1 cellular context compared by ENCODE assay signal in the genomic region with DNA sequence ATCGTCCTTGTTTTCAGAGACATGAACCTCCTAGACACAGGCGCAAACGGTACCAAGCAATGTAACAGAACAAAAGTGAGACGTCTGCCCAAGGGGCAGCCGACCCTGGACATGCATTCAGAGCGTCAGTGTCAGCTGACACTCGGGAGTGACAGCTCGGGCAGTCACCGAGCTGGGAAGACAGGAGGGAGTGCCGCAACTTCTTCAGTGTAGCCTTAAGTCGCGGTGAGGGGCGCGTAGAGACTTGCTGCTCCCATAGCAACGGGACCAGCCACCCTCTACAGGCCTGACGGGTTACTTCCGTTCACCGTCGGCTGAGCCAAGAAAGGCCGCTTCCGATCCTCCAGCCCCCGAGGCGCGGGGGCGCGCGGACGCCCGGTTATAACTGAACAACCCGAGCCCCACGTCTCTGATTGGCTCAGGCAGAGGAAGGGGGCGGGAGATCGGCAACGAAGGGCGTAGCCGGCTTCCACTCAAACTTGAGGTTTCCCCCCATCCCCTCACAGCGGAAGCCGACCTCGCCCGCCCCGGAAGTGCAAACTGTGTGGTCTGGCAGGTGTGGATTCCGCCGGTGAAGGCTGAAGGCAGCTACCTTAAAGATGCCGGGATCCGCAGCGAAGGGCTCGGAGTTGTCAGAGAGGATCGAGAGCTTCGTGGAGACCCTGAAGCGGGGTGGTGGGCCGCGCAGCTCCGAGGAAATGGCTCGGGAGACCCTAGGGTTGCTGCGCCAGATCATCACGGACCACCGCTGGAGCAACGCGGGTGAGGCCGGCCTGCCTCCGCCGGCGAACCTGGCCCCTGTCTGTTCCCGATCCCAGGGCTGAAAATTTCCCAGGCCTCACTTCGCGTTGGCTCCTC.
TF ChIP-seq lines count a peak whose summit lies in the region.

TSS of gene EIF2B2 (plus strand) at position 530 of the 858 bp plus-strand sequence. CDS start at position 600, 70 bp downstream.

TF ChIP-seq in HepG2, 621 proteins besides CTCF, POLR2A, EP300 and RAD21 (continued from another document and continues in another):
- TF ChIP-seq, protein P1, sequence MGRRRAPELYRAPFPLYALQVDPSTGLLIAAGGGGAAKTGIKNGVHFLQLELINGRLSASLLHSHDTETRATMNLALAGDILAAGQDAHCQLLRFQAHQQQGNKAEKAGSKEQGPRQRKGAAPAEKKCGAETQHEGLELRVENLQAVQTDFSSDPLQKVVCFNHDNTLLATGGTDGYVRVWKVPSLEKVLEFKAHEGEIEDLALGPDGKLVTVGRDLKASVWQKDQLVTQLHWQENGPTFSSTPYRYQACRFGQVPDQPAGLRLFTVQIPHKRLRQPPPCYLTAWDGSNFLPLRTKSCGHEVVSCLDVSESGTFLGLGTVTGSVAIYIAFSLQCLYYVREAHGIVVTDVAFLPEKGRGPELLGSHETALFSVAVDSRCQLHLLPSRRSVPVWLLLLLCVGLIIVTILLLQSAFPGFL (CRISPR knock-in tag; IDR thresholded peaks at IDR 0.05), result no peak
- TF ChIP-seq NR1H2 (CRISPR knock-in tag; IDR thresholded peaks at IDR 0.05; ENCODE audit: borderline replicate concordance, low read depth), result no peak
- TF ChIP-seq ZNF598 (CRISPR knock-in tag; IDR thresholded peaks at IDR 0.05; ENCODE audit: borderline replicate concordance), result peak; percentile 21; the same call in 1 of the 2 replicates
- TF ChIP-seq ZNF713 (CRISPR knock-in tag; IDR thresholded peaks at IDR 0.05), result no peak
- TF ChIP-seq ZNF512 (CRISPR knock-in tag; IDR thresholded peaks at IDR 0.05), result no peak
- TF ChIP-seq HMGXB3 (CRISPR knock-in tag; IDR thresholded peaks at IDR 0.05; ENCODE audit: borderline replicate concordance), result no peak; the same call in 1 of the 2 replicates
- no peak for TF ChIP-seq SKIL (CRISPR knock-in tag; IDR thresholded peaks at IDR 0.05; ENCODE audit: borderline replicate concordance)
- TF ChIP-seq ZMYM4 (CRISPR knock-in tag; IDR thresholded peaks at IDR 0.05), result peak; percentile 43
- TF ChIP-seq, protein P2, sequence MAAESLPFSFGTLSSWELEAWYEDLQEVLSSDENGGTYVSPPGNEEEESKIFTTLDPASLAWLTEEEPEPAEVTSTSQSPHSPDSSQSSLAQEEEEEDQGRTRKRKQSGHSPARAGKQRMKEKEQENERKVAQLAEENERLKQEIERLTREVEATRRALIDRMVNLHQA (CRISPR knock-in tag; IDR thresholded peaks at IDR 0.05), result no peak
- no peak for TF ChIP-seq HOXA7 (CRISPR knock-in tag; IDR thresholded peaks at IDR 0.05)
- 0 out of 2 replicates have a peak, but pooled peaks have one; percentile 47 for TF ChIP-seq ZNF543 (CRISPR knock-in tag; IDR thresholded peaks at IDR 0.05)
- no peak for TF ChIP-seq ZBTB42 (CRISPR knock-in tag; IDR thresholded peaks at IDR 0.05)
- TF ChIP-seq, protein P3, sequence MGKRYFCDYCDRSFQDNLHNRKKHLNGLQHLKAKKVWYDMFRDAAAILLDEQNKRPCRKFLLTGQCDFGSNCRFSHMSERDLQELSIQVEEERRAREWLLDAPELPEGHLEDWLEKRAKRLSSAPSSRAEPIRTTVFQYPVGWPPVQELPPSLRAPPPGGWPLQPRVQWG (CRISPR knock-in tag; IDR thresholded peaks at IDR 0.05; ENCODE audit: borderline replicate concordance, low read depth), result no peak
- TF ChIP-seq EHMT2 (IDR thresholded peaks at IDR 0.05; ENCODE audit: borderline replicate concordance, low read depth, low read length), result no peak
- no peak for TF ChIP-seq ZNF383 (CRISPR knock-in tag; IDR thresholded peaks at IDR 0.05; ENCODE audit: borderline replicate concordance)
- no peak for TF ChIP-seq ZNF761 (CRISPR knock-in tag; conservative IDR thresholded peaks at IDR 0.05)
- no peak for TF ChIP-seq ZNF552 (CRISPR knock-in tag; IDR thresholded peaks at IDR 0.05; ENCODE audit: borderline replicate concordance)
- no peak; the same call in 1 of the 2 replicates for TF ChIP-seq ZNF709 (CRISPR knock-in tag; IDR thresholded peaks at IDR 0.05)
- no peak for TF ChIP-seq ZBTB3 (CRISPR knock-in tag; IDR thresholded peaks at IDR 0.05; ENCODE audit: borderline replicate concordance, low read depth)
- TF ChIP-seq TBX2 (CRISPR knock-in tag; IDR thresholded peaks at IDR 0.05; ENCODE audit: borderline replicate concordance), result peak; percentile 59; the same call in 1 of the 2 replicates
- no peak for TF ChIP-seq BHLHE40 (IDR thresholded peaks at IDR 0.05; ENCODE audit: low read length)
- no peak for TF ChIP-seq ZNF563 (CRISPR knock-in tag; IDR thresholded peaks at IDR 0.05)
- peak; percentile 37; the same call in 1 of the 2 replicates for TF ChIP-seq ZNF451 (CRISPR knock-in tag; IDR thresholded peaks at IDR 0.05)
- TF ChIP-seq, protein P4, sequence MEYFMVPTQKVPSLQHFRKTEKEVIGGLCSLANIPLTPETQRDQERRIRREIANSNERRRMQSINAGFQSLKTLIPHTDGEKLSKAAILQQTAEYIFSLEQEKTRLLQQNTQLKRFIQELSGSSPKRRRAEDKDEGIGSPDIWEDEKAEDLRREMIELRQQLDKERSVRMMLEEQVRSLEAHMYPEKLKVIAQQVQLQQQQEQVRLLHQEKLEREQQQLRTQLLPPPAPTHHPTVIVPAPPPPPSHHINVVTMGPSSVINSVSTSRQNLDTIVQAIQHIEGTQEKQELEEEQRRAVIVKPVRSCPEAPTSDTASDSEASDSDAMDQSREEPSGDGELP (IDR thresholded peaks at IDR 0.05; ENCODE audit: borderline replicate concordance, low read depth), result peak; percentile 79
- TF ChIP-seq BRCA1 (CRISPR knock-in tag; IDR thresholded peaks at IDR 0.05), result no peak
- TF ChIP-seq, protein P5, sequence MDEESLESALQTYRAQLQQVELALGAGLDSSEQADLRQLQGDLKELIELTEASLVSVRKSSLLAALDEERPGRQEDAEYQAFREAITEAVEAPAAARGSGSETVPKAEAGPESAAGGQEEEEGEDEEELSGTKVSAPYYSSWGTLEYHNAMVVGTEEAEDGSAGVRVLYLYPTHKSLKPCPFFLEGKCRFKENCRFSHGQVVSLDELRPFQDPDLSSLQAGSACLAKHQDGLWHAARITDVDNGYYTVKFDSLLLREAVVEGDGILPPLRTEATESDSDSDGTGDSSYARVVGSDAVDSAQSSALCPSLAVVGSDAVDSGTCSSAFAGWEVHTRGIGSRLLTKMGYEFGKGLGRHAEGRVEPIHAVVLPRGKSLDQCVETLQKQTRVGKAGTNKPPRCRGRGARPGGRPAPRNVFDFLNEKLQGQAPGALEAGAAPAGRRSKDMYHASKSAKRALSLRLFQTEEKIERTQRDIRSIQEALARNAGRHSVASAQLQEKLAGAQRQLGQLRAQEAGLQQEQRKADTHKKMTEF (CRISPR knock-in tag; IDR thresholded peaks at IDR 0.05), result peak; percentile 81; the same call in 1 of the 2 replicates
- TF ChIP-seq HOXA3 (CRISPR knock-in tag; IDR thresholded peaks at IDR 0.05), result peak; percentile 73
- no peak for TF ChIP-seq FOXP1 (IDR thresholded peaks at IDR 0.05)
- no peak for TF ChIP-seq FOXP1 (CRISPR knock-in tag; IDR thresholded peaks at IDR 0.05)
- TF ChIP-seq SRF (IDR thresholded peaks at IDR 0.05; ENCODE audit: low read depth, low read length), result peak; percentile 88
- TF ChIP-seq ZBTB7A (CRISPR knock-in tag; IDR thresholded peaks at IDR 0.05), result 0 out of 2 replicates have a peak, but pooled peaks have one; percentile 29
- no peak for TF ChIP-seq MED8 (CRISPR knock-in tag; IDR thresholded peaks at IDR 0.05; ENCODE audit: insufficient replicate concordance)
- TF ChIP-seq ZNF230 (CRISPR knock-in tag; IDR thresholded peaks at IDR 0.05), result no peak
- TF ChIP-seq ZNF747 (CRISPR knock-in tag; IDR thresholded peaks at IDR 0.05; ENCODE audit: borderline replicate concordance), result no peak
- TF ChIP-seq, protein P6, sequence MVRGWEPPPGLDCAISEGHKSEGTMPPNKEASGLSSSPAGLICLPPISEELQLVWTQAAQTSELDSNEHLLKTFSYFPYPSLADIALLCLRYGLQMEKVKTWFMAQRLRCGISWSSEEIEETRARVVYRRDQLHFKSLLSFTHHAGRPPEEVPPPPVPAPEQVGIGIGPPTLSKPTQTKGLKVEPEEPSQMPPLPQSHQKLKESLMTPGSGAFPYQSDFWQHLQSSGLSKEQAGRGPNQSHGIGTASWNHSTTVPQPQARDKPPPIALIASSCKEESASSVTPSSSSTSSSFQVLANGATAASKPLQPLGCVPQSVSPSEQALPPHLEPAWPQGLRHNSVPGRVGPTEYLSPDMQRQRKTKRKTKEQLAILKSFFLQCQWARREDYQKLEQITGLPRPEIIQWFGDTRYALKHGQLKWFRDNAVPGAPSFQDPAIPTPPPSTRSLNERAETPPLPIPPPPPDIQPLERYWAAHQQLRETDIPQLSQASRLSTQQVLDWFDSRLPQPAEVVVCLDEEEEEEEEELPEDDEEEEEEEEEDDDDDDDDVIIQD (CRISPR knock-in tag; IDR thresholded peaks at IDR 0.05; ENCODE audit: low read depth), result 0 out of 2 replicates have a peak, but pooled peaks have one; percentile 58
- no peak for TF ChIP-seq TEAD3 (CRISPR knock-in tag; optimal IDR thresholded peaks at IDR 0.05; ENCODE audit: borderline replicate concordance)
- no peak for TF ChIP-seq FOXM1 (CRISPR knock-in tag; IDR thresholded peaks at IDR 0.05)
- TF ChIP-seq MXI1 (IDR thresholded peaks at IDR 0.05; ENCODE audit: borderline replicate concordance, low read depth, low read length), result peak; percentile 72; the same call in 1 of the 3 replicates
- TF ChIP-seq CHCHD3 (CRISPR knock-in tag; IDR thresholded peaks at IDR 0.05), result no peak
- TF ChIP-seq TSC22D2 (CRISPR knock-in tag; IDR thresholded peaks at IDR 0.05; ENCODE audit: borderline replicate concordance), result 0 out of 2 replicates have a peak, but pooled peaks have one; percentile 33
- no peak for TF ChIP-seq ZNF136 (CRISPR knock-in tag; IDR thresholded peaks at IDR 0.05; ENCODE audit: low read depth)
- TF ChIP-seq, protein P7, sequence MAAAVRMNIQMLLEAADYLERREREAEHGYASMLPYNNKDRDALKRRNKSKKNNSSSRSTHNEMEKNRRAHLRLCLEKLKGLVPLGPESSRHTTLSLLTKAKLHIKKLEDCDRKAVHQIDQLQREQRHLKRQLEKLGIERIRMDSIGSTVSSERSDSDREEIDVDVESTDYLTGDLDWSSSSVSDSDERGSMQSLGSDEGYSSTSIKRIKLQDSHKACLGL (CRISPR knock-in tag; IDR thresholded peaks at IDR 0.05), result peak; percentile 86; the same call in 1 of the 2 replicates
- TF ChIP-seq, protein P8, sequence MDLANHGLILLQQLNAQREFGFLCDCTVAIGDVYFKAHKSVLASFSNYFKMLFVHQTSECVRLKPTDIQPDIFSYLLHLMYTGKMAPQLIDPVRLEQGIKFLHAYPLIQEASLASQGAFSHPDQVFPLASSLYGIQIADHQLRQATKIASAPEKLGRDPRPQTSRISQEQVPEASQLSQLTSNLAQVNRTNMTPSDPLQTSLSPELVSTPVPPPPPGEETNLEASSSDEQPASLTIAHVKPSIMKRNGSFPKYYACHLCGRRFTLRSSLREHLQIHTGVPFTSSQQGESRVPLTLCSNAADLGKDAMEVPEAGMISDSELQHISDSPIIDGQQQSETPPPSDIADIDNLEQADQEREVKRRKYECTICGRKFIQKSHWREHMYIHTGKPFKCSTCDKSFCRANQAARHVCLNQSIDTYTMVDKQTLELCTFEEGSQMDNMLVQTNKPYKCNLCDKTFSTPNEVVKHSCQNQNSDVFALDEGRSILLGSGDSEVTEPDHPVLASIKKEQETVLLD (CRISPR knock-in tag; IDR thresholded peaks at IDR 0.05; ENCODE audit: low read depth), result no peak
- no peak for TF ChIP-seq NR3C1 (CRISPR knock-in tag; IDR thresholded peaks at IDR 0.05)
